9 cellular contexts compared by ENCODE assay signal in genomic region chr6:28643017-28643740, GRCh38.
DNase-seq lines count a peak whose midpoint lies in the region; ATAC-seq and FAIRE-seq lines count a peak whose summit lies in the region.
"Had no signal": no experiment of that assay in that cellular context is flagged by ENCODE, and none has a peak within 500 bp of the region (broad histone marks: within the 10 kb centered on the region; RNA-seq: fewer than 3 reads in every experiment).

No MANE protein-coding gene starts in this region.

- no peaks in the 10 kb centered on the region for H3K36me3 Mint-ChIP-seq in stimulated activated naive B cell treated with anti-CD40 and anti-IgM and Interleukin-4, amounts not matched to agents 10 μg/mL and 1 μg/mL and 100 μg/mL, for 72 hours

- peak overlapping the region; percentile 84 for H3K27ac Mint-ChIP-seq in stimulated activated naive B cell treated with anti-CD40 and anti-IgM and Interleukin-4, amounts not matched to agents 10 μg/mL and 1 μg/mL and 100 μg/mL, for 72 hours
- H3K27ac Mint-ChIP-seq: dendritic cell treated with granulocyte-macrophage colony-stimulating factor and Interleukin-4, amounts not matched to agents 40 ng/mL and 50 ng/mL, for 4 days had no signal

- peaks cover 0 to 3% of the 10 kb centered on the region in 2 donors for H3K9me3 Mint-ChIP-seq in stimulated activated naive B cell treated with anti-CD40 and anti-IgM and Interleukin-4, amounts not matched to agents 10 μg/mL and 1 μg/mL and 100 μg/mL, for 72 hours

- H3K4me3 Mint-ChIP-seq in stimulated activated naive B cell treated with anti-CD40 and anti-IgM and Interleukin-4, amounts not matched to agents 10 μg/mL and 1 μg/mL and 100 μg/mL, for 72 hours: no peak overlapping the region
- H3K4me3 Mint-ChIP-seq: dendritic cell treated with granulocyte-macrophage colony-stimulating factor and Interleukin-4, amounts not matched to agents 40 ng/mL and 50 ng/mL, for 4 days had no signal

- DNase-seq in H4 (ENCODE audit: low spot score) (peak; percentile 88), RKO (ENCODE audit: low spot score) (peak; percentile 88), fibroblast of gingiva (ENCODE audit: low read depth) (peak; percentile 76), ureter (ENCODE audit: low spot score) (no peak)
- peak; percentile 18 for DNase-seq in stimulated activated naive B cell treated with anti-CD40 and anti-IgM and Interleukin-4, amounts not matched to agents 10 μg/mL and 1 μg/mL and 100 μg/mL, for 72 hours
- DNase-seq in central memory CD4-positive, alpha-beta T cell: no peak

- peaks cover 17 to 32% of the 10 kb centered on the region in 2 donors for H3K27me3 Mint-ChIP-seq in stimulated activated naive B cell treated with anti-CD40 and anti-IgM and Interleukin-4, amounts not matched to agents 10 μg/mL and 1 μg/mL and 100 μg/mL, for 72 hours

- FAIRE-seq in A204.1 (lab: Jason Lieb, UNC): peak; percentile 86

- peaks cover 1 to 2% of the 10 kb centered on the region in 2 donors for H3K4me1 Mint-ChIP-seq in stimulated activated naive B cell treated with anti-CD40 and anti-IgM and Interleukin-4, amounts not matched to agents 10 μg/mL and 1 μg/mL and 100 μg/mL, for 72 hours

- peak; percentile 42 to 58 for ATAC-seq in stimulated activated naive B cell treated with anti-CD40 and anti-IgM and Interleukin-4, amounts not matched to agents 10 μg/mL and 1 μg/mL and 100 μg/mL, for 72 hours (replicated peaks)
- ATAC-seq in HG03354 (IDR thresholded peaks at IDR 0.05; ENCODE audit: poor library complexity, severe bottlenecking, unreplicated experiment): no peak

Comparison
In these comparisons a context has a peak if more than half of its experiments do, and no peak if none do; other contexts are left out.
1. DNase-seq: peak in H4 (single experiment), RKO (single experiment), fibroblast of gingiva (single experiment) and stimulated activated naive B cell treated with anti-CD40 and anti-IgM and Interleukin-4, amounts not matched to agents 10 μg/mL and 1 μg/mL and 100 μg/mL, for 72 hours (single experiment); none in central memory CD4-positive, alpha-beta T cell (single experiment) and ureter (single experiment).